In genomic region chr5:17436766-17437221, GRCh38 we compare ENCODE assay signal across 8 cellular contexts.
A peak's percentile ranks its signal among the peaks of the same experiment; 100 is the strongest.
DNase-seq lines count a peak whose midpoint lies in the region; ATAC-seq, FAIRE-seq and TF ChIP-seq lines count a peak whose summit lies in the region.

No MANE protein-coding gene starts in this region.

- H3K4me1 ChIP-seq in uterus: no peaks in the 10 kb centered on the region

- no peak for TF ChIP-seq POLR2A in uterus (IDR thresholded peaks at IDR 0.05)

- H3K36me3 Mint-ChIP-seq in IgD-negative memory B cell: no peaks in the 10 kb centered on the region

- DNase-seq in AG20443 (ENCODE audit: low spot score) (peak; percentile 22), germinal center (ENCODE audit: low spot score) (peak; percentile 26), uterus (no peak), DMS79 (lab: John Stamatoyannopoulos, UW) (no peak), frontal cortex (ENCODE audit: low spot score in 2 of 2) (no peak)
- DNase-seq in activated naive CD4-positive, alpha-beta T cell (lab: John Stamatoyannopoulos, UW): no peak

- peaks cover 20 to 27% (median 22%) of the 10 kb centered on the region in 3 donors for H3K4me1 Mint-ChIP-seq in IgD-negative memory B cell

- H3K9me3 Mint-ChIP-seq in IgD-negative memory B cell: peaks cover 4 to 11% (median 5%) of the 10 kb centered on the region in 3 donors

- H3K4me3 Mint-ChIP-seq in IgD-negative memory B cell: peak overlapping the region; percentile 46 to 82 (median 69)

- no peak for FAIRE-seq in frontal cortex (lab: Jason Lieb, UNC)

- H3K27me3 ChIP-seq in uterus: no peaks in the 10 kb centered on the region

- peak; percentile 89 for ATAC-seq in GM21423 (IDR thresholded peaks at IDR 0.05; ENCODE audit: unreplicated experiment)

- H3K36me3 ChIP-seq in uterus: no peaks in the 10 kb centered on the region

- H3K27ac Mint-ChIP-seq in IgD-negative memory B cell: no peak overlapping the region

- H3K4me3 ChIP-seq in uterus: peak overlapping the region in 1 of 2 donors; percentile 7

- no peak for TF ChIP-seq CTCF in uterus (IDR thresholded peaks at IDR 0.05)

- no peaks in the 10 kb centered on the region for H3K9me3 ChIP-seq in uterus

- H3K27ac ChIP-seq in uterus: peak overlapping the region; percentile 18 to 22

- intact Hi-C loops in uterus (cut with DNase I; ENCODE audit: low total_unique reads): no loop called here

- no peaks in the 10 kb centered on the region for H3K27me3 Mint-ChIP-seq in IgD-negative memory B cell

Comparison
In these comparisons a context has a peak if more than half of its experiments do, and no peak if none do; other contexts are left out.
1. DNase-seq: peak in AG20443 (single experiment) and germinal center (single experiment); none in uterus (0 of 2), DMS79 (single experiment), frontal cortex (0 of 2) and activated naive CD4-positive, alpha-beta T cell (0 of 4).